ENCODE assay signal across 16 cellular contexts in genomic region chr12:18275974-18276373, GRCh38. TPM values are rescaled to one million over a fixed set of nuclear protein-coding genes. Genes with fewer than 3 reads are reported as not detected.
DNase-seq lines count a peak whose midpoint lies in the region; ATAC-seq, FAIRE-seq and TF ChIP-seq lines count a peak whose summit lies in the region.
"Had no signal": no experiment of that assay in that cellular context is flagged by ENCODE, and none has a peak within 500 bp of the region (broad histone marks: within the 10 kb centered on the region; RNA-seq: fewer than 3 reads in every experiment).

No MANE protein-coding gene starts in this region.

- H2BK15ac ChIP-seq in mesendoderm (replicated peaks; ENCODE audit: low read depth): no peak overlapping the region

- H3K36me3 ChIP-seq in brain microvascular endothelial cell (replicated peaks): no peaks in the 10 kb centered on the region
- H3K36me3 ChIP-seq in mesendoderm (ENCODE audit: control insufficient read depth, insufficient read depth, low read length): no peaks in the 10 kb centered on the region
- H3K36me3 ChIP-seq: heart left ventricle had no signal

- no peaks in the 10 kb centered on the region for H3K27me3 ChIP-seq in brain microvascular endothelial cell (replicated peaks)
- no peaks in the 10 kb centered on the region for H3K27me3 ChIP-seq in mesendoderm (ENCODE audit: insufficient read depth, low read length, poor library complexity)
- H3K27me3 ChIP-seq: heart left ventricle had no signal

- no peaks in the 10 kb centered on the region for H3K79me2 ChIP-seq in mesendoderm (ENCODE audit: control insufficient read depth, insufficient read depth, low read length)

- no peaks in the 10 kb centered on the region for H3K4me1 ChIP-seq in mesendoderm (ENCODE audit: control insufficient read depth, low read depth, low read length)
- H3K4me1 ChIP-seq: heart left ventricle had no signal

- no peak overlapping the region for H3K4me3 ChIP-seq in brain microvascular endothelial cell (ENCODE audit: low read depth, low read length)
- no peak overlapping the region for H3K4me3 ChIP-seq in mesendoderm (ENCODE audit: low read length)
- H3K4me3 ChIP-seq: coronary artery, heart left ventricle had no signal

- no peak for FAIRE-seq in HTR-8/SVneo (lab: Jason Lieb, UNC)

- H3K4me2 ChIP-seq in mesendoderm (ENCODE audit: low read length): no peak overlapping the region

- H2AK5ac ChIP-seq in mesendoderm (ENCODE audit: low read length): no peak overlapping the region

- no peak overlapping the region for H4K5ac ChIP-seq in mesendoderm (ENCODE audit: low read length)

- H3K79me1 ChIP-seq in mesendoderm (ENCODE audit: low read length): no peaks in the 10 kb centered on the region

- no peak overlapping the region for H2BK5ac ChIP-seq in mesendoderm (ENCODE audit: low read length)

- no peak overlapping the region for H2BK120ac ChIP-seq in mesendoderm (ENCODE audit: low read depth, low read length)

- ATAC-seq in HG02885 (IDR thresholded peaks at IDR 0.05; ENCODE audit: poor library complexity, unreplicated experiment) (no peak), HG03045 (IDR thresholded peaks at IDR 0.05; ENCODE audit: unreplicated experiment) (no peak)
- ATAC-seq: esophagus mucosa; heart left ventricle; naive thymus-derived CD8-positive, alpha-beta T cell; right cardiac atrium had no signal

- DNase-seq in ACHN (peak; percentile 18), HTR-8/SVneo (ENCODE audit: insufficient read length, low spot score) (peak; percentile 11), brain microvascular endothelial cell (peak; percentile 47), mesendoderm (peak; percentile 73), middle frontal gyrus (ENCODE audit: extremely low spot score, low spot score) (no peak), NCI-H1105 treated with DMSO at 0.1 percent for 48 hours (lab: John Stamatoyannopoulos, UW) (no peak)
- DNase-seq: heart left ventricle; naive thymus-derived CD8-positive, alpha-beta T cell; NCI-H1417; NCI-H226; SHP77 treated with DMSO at 0.1 percent for 48 hours had no signal

- H3K23ac ChIP-seq in mesendoderm (ENCODE audit: low read length): no peak overlapping the region

- H3K9ac ChIP-seq in mesendoderm (ENCODE audit: low read length): no peak overlapping the region

- H3K56ac ChIP-seq in mesendoderm (ENCODE audit: low read length): no peak overlapping the region

- no peak for TF ChIP-seq CTCF in brain microvascular endothelial cell (IDR thresholded peaks at IDR 0.05; ENCODE audit: low read depth, low read length, missing control alignments)

- H3K27ac ChIP-seq in brain microvascular endothelial cell: no peak overlapping the region
- no peak overlapping the region for H3K27ac ChIP-seq in mesendoderm (ENCODE audit: low read depth, low read length)
- H3K27ac ChIP-seq: coronary artery, heart left ventricle had no signal

- H4K8ac ChIP-seq in mesendoderm (ENCODE audit: low read depth, low read length): no peak overlapping the region

- no peak overlapping the region for H3K18ac ChIP-seq in mesendoderm (ENCODE audit: low read length)

- H3K4ac ChIP-seq in mesendoderm (ENCODE audit: low read depth, low read length): no peak overlapping the region

- in situ Hi-C loops in ACHN (cut with HindIII; ENCODE audit: low pct_ligation_motif_present, low pct_unique_long_range_greater_than_20kb, low sequenced_read_pairs): no loop called here
- in situ Hi-C loops in brain microvascular endothelial cell (cut with HindIII; ENCODE audit: low pct_ligation_motif_present, low sequenced_read_pairs): no loop called here

- whole genome bisulfite sequencing in mesendoderm (ENCODE audit: extremely low coverage, insufficient coverage, low lambda C conversion rate): no CpG with 5 or more reads among the region's 1 CpG

RNA-seq across cellular contexts. Expression of gene PIK3C2G, which starts 14.7 kb away (rescaled TPM):
- not detected for polyA plus RNA-seq in mesendoderm (2013, experiment 1 of 2)
- polyA plus RNA-seq in mesendoderm (2013, experiment 2 of 2): not detected
- polyA plus RNA-seq: heart left ventricle; naive thymus-derived CD8-positive, alpha-beta T cell; right cardiac atrium had no signal

Comparison
In these comparisons a context has a peak if more than half of its experiments do, and no peak if none do; other contexts are left out.
1. DNase-seq: peak in ACHN (single experiment), HTR-8/SVneo (single experiment), brain microvascular endothelial cell (single experiment) and mesendoderm (single experiment); none in middle frontal gyrus (single experiment) and NCI-H1105 treated with DMSO at 0.1 percent for 48 hours (single experiment).